In genomic region chr1:214569357-214570004, GRCh38 we compare ENCODE assay signal across 19 cellular contexts. TPM values are rescaled to one million over a fixed set of nuclear protein-coding genes. Genes with fewer than 3 reads are reported as not detected.
A peak's percentile ranks its signal among the peaks of the same experiment; 100 is the strongest.
DNase-seq lines count a peak whose midpoint lies in the region; ATAC-seq and TF ChIP-seq lines count a peak whose summit lies in the region.
"Had no signal": no experiment of that assay in that cellular context is flagged by ENCODE, and none has a peak within 500 bp of the region (broad histone marks: within the 10 kb centered on the region; RNA-seq: fewer than 3 reads in every experiment).

No MANE protein-coding gene starts in this region.

- no peaks in the 10 kb centered on the region for H3K9me3 ChIP-seq in uterus
- H3K9me3 ChIP-seq: BLaER1 treated with 17β-estradiol and CSF1 and Interleukin-3, amounts not matched to agents 10 nM and 100 nM; left lung; testis had no signal

- DNase-seq in M059J (ENCODE audit: low read depth) (peak; percentile 80), astrocyte of the spinal cord (ENCODE audit: low read depth, low spot score) (peak; percentile 49), kidney glomerular epithelial cell (lab: John Stamatoyannopoulos, UW) (peak; percentile 42), posterior vena cava (ENCODE audit: low spot score) (no peak), NCI-H2081 (lab: John Stamatoyannopoulos, UW) (no peak), uterus (no peak)
- DNase-seq: activated naive CD4-positive, alpha-beta T cell treated with anti-CD3 and anti-CD28 coated beads for 36 hours; central memory CD4-positive, alpha-beta T cell; DND-41; hypothalamus; left lung; NCI-H2171; posterior cingulate gyrus; stimulated activated CD4-positive, alpha-beta T cell treated with anti-CD3 and anti-CD28 coated beads, Interleukin-15, amount 100 ng/mL, for 24 hours; testis had no signal

- H3K36me3 ChIP-seq in uterus, result no peaks in the 10 kb centered on the region
- H3K36me3 ChIP-seq: BLaER1 treated with 17β-estradiol and CSF1 and Interleukin-3, amounts not matched to agents 10 nM and 100 nM; left lung had no signal

- TF ChIP-seq CTCF in C4-2B (conservative IDR thresholded peaks at IDR 0.05), result no peak
- TF ChIP-seq CTCF in astrocyte of the spinal cord (IDR thresholded peaks at IDR 0.05; ENCODE audit: low read depth, low read length), result no peak
- TF ChIP-seq CTCF in uterus (IDR thresholded peaks at IDR 0.05), result no peak

- TF ChIP-seq POLR2A in uterus (IDR thresholded peaks at IDR 0.05), result no peak

- in situ Hi-C loops in astrocyte of the spinal cord (cut with HindIII; ENCODE audit: low sequenced_read_pairs), result no loop called here

- intact Hi-C loops in posterior vena cava (cut with DNase I), result no loop called here
- intact Hi-C loops in uterus (cut with DNase I; ENCODE audit: low total_unique reads), result no loop called here

- no peaks in the 10 kb centered on the region for H3K4me1 ChIP-seq in uterus
- H3K4me1 ChIP-seq: BLaER1 treated with 17β-estradiol and CSF1 and Interleukin-3, amounts not matched to agents 10 nM and 100 nM; left lung; testis had no signal

- peak overlapping the region; percentile 62; the same call in 1 of the 2 replicates for H3K27ac ChIP-seq in C4-2B
- no peak overlapping the region for H3K27ac ChIP-seq in uterus
- H3K27ac ChIP-seq: BLaER1 treated with 17β-estradiol and CSF1 and Interleukin-3, amounts not matched to agents 10 nM and 100 nM; left lung; SK-N-MC; testis had no signal

- H3K27me3 ChIP-seq in uterus, result no peaks in the 10 kb centered on the region
- H3K27me3 ChIP-seq: BLaER1 treated with 17β-estradiol and CSF1 and Interleukin-3, amounts not matched to agents 10 nM and 100 nM; left lung; testis had no signal

- H3K4me3 ChIP-seq in astrocyte of the spinal cord (ENCODE audit: low read depth, low read length) (no peak overlapping the region), uterus (no peak overlapping the region)
- H3K4me3 ChIP-seq: BLaER1 treated with 17β-estradiol and CSF1 and Interleukin-3, amounts not matched to agents 10 nM and 100 nM; left lung; SK-N-MC; testis had no signal

- no peak for ATAC-seq in GM21390 (IDR thresholded peaks at IDR 0.05; ENCODE audit: unreplicated experiment)
- ATAC-seq: left lung had no signal

RNA-seq across cellular contexts. Expression of gene PTPN14, which starts 18.1 kb away (rescaled TPM):
- 13.8 and 27.4 TPM in 2 replicates for total RNA-seq in M059J (2014; rRNA removed; shearing (Covaris generic))
- total RNA-seq in posterior vena cava (10 to 100 TPM; 36.9 to 51.5 TPM), uterus (10 to 100 TPM; 13.2 to 78.0 (median 30.9) TPM)

RNA-seq across cellular contexts. Expression of gene CENPF, which starts 33.5 kb away (rescaled TPM):
- 45.5 and 83.9 TPM in 2 replicates for total RNA-seq in M059J (2014; rRNA removed; shearing (Covaris generic))
- 1 to 10 TPM in 1 of 2 donors, under 1 TPM in 1; 0.52 to 1.3 TPM for total RNA-seq in posterior vena cava
- total RNA-seq in uterus, result 10 to 100 TPM in 2 of 4 donors, under 1 TPM in 2; under 0.01 to 41.2 (median 5.7) TPM

Comparison
In these comparisons a context has a peak if more than half of its experiments do, and no peak if none do; other contexts are left out.
1. DNase-seq: peak in M059J (single experiment), astrocyte of the spinal cord (single experiment) and kidney glomerular epithelial cell (single experiment); none in posterior vena cava (single experiment), NCI-H2081 (0 of 2) and uterus (0 of 2).